In the genomic region with DNA sequence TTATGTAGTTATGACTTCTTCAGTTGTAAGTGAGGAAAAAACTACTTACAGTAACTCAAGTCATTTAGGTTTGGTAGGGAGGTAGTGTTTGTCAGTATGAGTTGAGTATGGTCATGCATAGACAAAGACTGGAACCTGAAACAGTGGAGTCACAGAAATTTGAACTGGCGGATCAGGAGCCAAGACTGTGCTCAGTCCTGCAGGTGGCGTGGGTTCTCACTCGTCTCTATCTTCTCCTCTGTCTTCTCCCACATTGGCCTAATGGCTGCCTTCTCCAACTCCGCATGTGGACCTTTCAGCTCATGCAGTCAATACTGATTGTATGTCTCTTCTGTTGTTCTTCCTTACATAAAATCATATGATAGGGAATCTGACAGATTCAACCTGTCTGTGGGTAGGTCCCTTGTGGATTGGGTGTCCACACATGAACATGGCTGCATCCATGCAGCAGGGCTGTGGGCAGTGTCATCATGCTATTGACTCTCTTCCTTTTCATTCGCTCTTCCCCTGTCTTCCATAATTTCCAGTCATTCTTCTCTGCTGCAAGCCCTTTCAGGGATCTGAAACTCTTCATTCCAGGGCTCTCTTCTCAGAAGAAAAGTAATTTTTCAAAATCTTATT, we compare ENCODE assay signal across 20 cellular contexts.
DNase-seq lines count a peak whose midpoint lies in the region; ATAC-seq and TF ChIP-seq lines count a peak whose summit lies in the region.
"Had no signal": no experiment of that assay in that cellular context is flagged by ENCODE, and none has a peak within 500 bp of the region (broad histone marks: within the 10 kb centered on the region; RNA-seq: fewer than 3 reads in every experiment).

No MANE protein-coding gene starts in this region.

- H3K27me3 Mint-ChIP-seq in natural killer cell treated with Interleukin-12 subunit alpha and Interleukin-12 subunit beta and Interleukin-15 and Interleukin-18, amount 100 ng/mL, for 72 hours = no peaks in the 10 kb centered on the region
- no peaks in the 10 kb centered on the region for H3K27me3 Mint-ChIP-seq in natural killer cell (ENCODE audit: low read depth in 2 of 2)

- H3K27me3 ChIP-seq in WERI-Rb-1 (ENCODE audit: insufficient read depth, low read depth, severe bottlenecking) (no peaks in the 10 kb centered on the region), psoas muscle (ENCODE audit: insufficient read depth in 3 of 3, low read length in 2 of 3) (no peaks in the 10 kb centered on the region)
- H3K27me3 ChIP-seq: BLaER1, transverse colon had no signal

- no peaks in the 10 kb centered on the region for H3K36me3 Mint-ChIP-seq in natural killer cell treated with Interleukin-12 subunit alpha and Interleukin-12 subunit beta and Interleukin-15 and Interleukin-18, amount 100 ng/mL, for 72 hours
- H3K36me3 Mint-ChIP-seq in natural killer cell = no peaks in the 10 kb centered on the region
- H3K36me3 Mint-ChIP-seq in stimulated activated effector memory CD8-positive, alpha-beta T cell treated with anti-CD3 and anti-CD28 coated beads, Interleukin-12 subunit alpha, Interleukin-12 subunit beta, amount 100 ng/mL, for 72 hours = no peaks in the 10 kb centered on the region

- intact Hi-C loops in natural killer cell (cut with micrococcal nuclease) (no loop called here), psoas muscle (cut with DNase I) (no loop called here)

- H3K27ac ChIP-seq in WERI-Rb-1 = no peak overlapping the region
- H3K27ac ChIP-seq in psoas muscle = no peak overlapping the region
- H3K27ac ChIP-seq: BLaER1, transverse colon had no signal

- peak; percentile 43 to 54 for ATAC-seq in natural killer cell treated with Interleukin-12 subunit alpha and Interleukin-12 subunit beta and Interleukin-15 and Interleukin-18, amount 100 ng/mL, for 72 hours
- no peak for ATAC-seq in natural killer cell
- ATAC-seq in stimulated activated effector memory CD8-positive, alpha-beta T cell treated with anti-CD3 and anti-CD28 coated beads, Interleukin-12 subunit alpha, Interleukin-12 subunit beta, amount 100 ng/mL, for 72 hours = peak; percentile 77
- no peak for ATAC-seq in psoas muscle
- ATAC-seq in HG03565 (IDR thresholded peaks at IDR 0.05; ENCODE audit: unreplicated experiment) = no peak
- ATAC-seq: esophagus mucosa had no signal

- no peak for DNase-seq in natural killer cell treated with Interleukin-12 subunit alpha and Interleukin-12 subunit beta and Interleukin-15 and Interleukin-18, amount 100 ng/mL, for 72 hours (ENCODE audit: low spot score)
- DNase-seq in natural killer cell (no peak), WERI-Rb-1 (no peak), psoas muscle (no peak), amniotic stem cell (lab: John Stamatoyannopoulos, UW) (no peak)
- DNase-seq in Jurkat, Clone E6-1 (ENCODE audit: low read depth, low spot score) = peak; percentile 21
- DNase-seq in stimulated activated effector memory CD8-positive, alpha-beta T cell treated with anti-CD3 and anti-CD28 coated beads, Interleukin-12 subunit alpha, Interleukin-12 subunit beta, amount 100 ng/mL, for 72 hours (ENCODE audit: low spot score in 2 of 2) = no peak
- DNase-seq: dermis blood vessel endothelial cell, DMS 273 treated with DMSO at 0.1 percent for 48 hours, H7, kidney glomerular epithelial cell, midbrain, MV-4-11, NCI-H2081 treated with DMSO at 0.1 percent for 48 hours, NCI-H526 treated with DMSO at 0.1 percent for 48 hours, nucleus accumbens, transverse colon had no signal

- no peaks in the 10 kb centered on the region for H3K9me3 Mint-ChIP-seq in natural killer cell treated with Interleukin-12 subunit alpha and Interleukin-12 subunit beta and Interleukin-15 and Interleukin-18, amount 100 ng/mL, for 72 hours
- no peaks in the 10 kb centered on the region for H3K9me3 Mint-ChIP-seq in natural killer cell
- no peaks in the 10 kb centered on the region for H3K9me3 Mint-ChIP-seq in stimulated activated effector memory CD8-positive, alpha-beta T cell treated with anti-CD3 and anti-CD28 coated beads, Interleukin-12 subunit alpha, Interleukin-12 subunit beta, amount 100 ng/mL, for 72 hours

- no peak overlapping the region for H3K4me3 Mint-ChIP-seq in natural killer cell treated with Interleukin-12 subunit alpha and Interleukin-12 subunit beta and Interleukin-15 and Interleukin-18, amount 100 ng/mL, for 72 hours
- no peak overlapping the region for H3K4me3 Mint-ChIP-seq in natural killer cell
- H3K4me3 Mint-ChIP-seq in stimulated activated effector memory CD8-positive, alpha-beta T cell treated with anti-CD3 and anti-CD28 coated beads, Interleukin-12 subunit alpha, Interleukin-12 subunit beta, amount 100 ng/mL, for 72 hours = no peak overlapping the region

- H3K9me3 ChIP-seq in WERI-Rb-1 (ENCODE audit: severe bottlenecking) (no peaks in the 10 kb centered on the region), psoas muscle (no peaks in the 10 kb centered on the region)
- H3K9me3 ChIP-seq: BLaER1, transverse colon had no signal

- no peak overlapping the region for H3K27ac Mint-ChIP-seq in natural killer cell treated with Interleukin-12 subunit alpha and Interleukin-12 subunit beta and Interleukin-15 and Interleukin-18, amount 100 ng/mL, for 72 hours
- no peak overlapping the region for H3K27ac Mint-ChIP-seq in natural killer cell
- H3K27ac Mint-ChIP-seq in stimulated activated effector memory CD8-positive, alpha-beta T cell treated with anti-CD3 and anti-CD28 coated beads, Interleukin-12 subunit alpha, Interleukin-12 subunit beta, amount 100 ng/mL, for 72 hours = no peak overlapping the region

- H3K4me1 Mint-ChIP-seq in natural killer cell treated with Interleukin-12 subunit alpha and Interleukin-12 subunit beta and Interleukin-15 and Interleukin-18, amount 100 ng/mL, for 72 hours (ENCODE audit: low read depth in 2 of 2) = no peaks in the 10 kb centered on the region
- H3K4me1 Mint-ChIP-seq in natural killer cell = no peaks in the 10 kb centered on the region
- H3K4me1 Mint-ChIP-seq in stimulated activated effector memory CD8-positive, alpha-beta T cell treated with anti-CD3 and anti-CD28 coated beads, Interleukin-12 subunit alpha, Interleukin-12 subunit beta, amount 100 ng/mL, for 72 hours = no peaks in the 10 kb centered on the region

- no peak overlapping the region for H3K4me3 ChIP-seq in Jurkat, Clone E6-1 (ENCODE audit: low read length)
- no peak overlapping the region for H3K4me3 ChIP-seq in WERI-Rb-1 (ENCODE audit: low read depth, low read length)
- H3K4me3 ChIP-seq in psoas muscle = no peak overlapping the region
- H3K4me3 ChIP-seq: BLaER1, transverse colon had no signal

- no peaks in the 10 kb centered on the region for H3K4me1 ChIP-seq in psoas muscle
- H3K4me1 ChIP-seq: transverse colon had no signal

- TF ChIP-seq CTCF in natural killer cell (IDR thresholded peaks at IDR 0.05) (no peak), WERI-Rb-1 (IDR thresholded peaks at IDR 0.05; ENCODE audit: low read depth, low read length) (peak; percentile 24; the same call in 1 of the 2 replicates), psoas muscle (IDR thresholded peaks at IDR 0.05) (no peak)

- no peaks in the 10 kb centered on the region for H3K36me3 ChIP-seq in WERI-Rb-1
- no peaks in the 10 kb centered on the region for H3K36me3 ChIP-seq in psoas muscle (ENCODE audit: insufficient read depth in 1 of 2, low read depth in 1 of 2)
- H3K36me3 ChIP-seq: BLaER1, transverse colon had no signal

- WGBS in psoas muscle, 3 donors = 86 to 93% (median 87%) methylated on average over 5 of the region's 5 CpGs

Comparison
In these comparisons a context has a peak if more than half of its experiments do, and no peak if none do; other contexts are left out.
1. ATAC-seq: peak in natural killer cell treated with Interleukin-12 subunit alpha and Interleukin-12 subunit beta and Interleukin-15 and Interleukin-18, amount 100 ng/mL, for 72 hours (2 of 2) and stimulated activated effector memory CD8-positive, alpha-beta T cell treated with anti-CD3 and anti-CD28 coated beads, Interleukin-12 subunit alpha, Interleukin-12 subunit beta, amount 100 ng/mL, for 72 hours (single experiment); none in natural killer cell (0 of 3), psoas muscle (0 of 4) and HG03565 (single experiment).